Comparison of ENCODE assay signal across 2 cellular contexts in the genomic region with DNA sequence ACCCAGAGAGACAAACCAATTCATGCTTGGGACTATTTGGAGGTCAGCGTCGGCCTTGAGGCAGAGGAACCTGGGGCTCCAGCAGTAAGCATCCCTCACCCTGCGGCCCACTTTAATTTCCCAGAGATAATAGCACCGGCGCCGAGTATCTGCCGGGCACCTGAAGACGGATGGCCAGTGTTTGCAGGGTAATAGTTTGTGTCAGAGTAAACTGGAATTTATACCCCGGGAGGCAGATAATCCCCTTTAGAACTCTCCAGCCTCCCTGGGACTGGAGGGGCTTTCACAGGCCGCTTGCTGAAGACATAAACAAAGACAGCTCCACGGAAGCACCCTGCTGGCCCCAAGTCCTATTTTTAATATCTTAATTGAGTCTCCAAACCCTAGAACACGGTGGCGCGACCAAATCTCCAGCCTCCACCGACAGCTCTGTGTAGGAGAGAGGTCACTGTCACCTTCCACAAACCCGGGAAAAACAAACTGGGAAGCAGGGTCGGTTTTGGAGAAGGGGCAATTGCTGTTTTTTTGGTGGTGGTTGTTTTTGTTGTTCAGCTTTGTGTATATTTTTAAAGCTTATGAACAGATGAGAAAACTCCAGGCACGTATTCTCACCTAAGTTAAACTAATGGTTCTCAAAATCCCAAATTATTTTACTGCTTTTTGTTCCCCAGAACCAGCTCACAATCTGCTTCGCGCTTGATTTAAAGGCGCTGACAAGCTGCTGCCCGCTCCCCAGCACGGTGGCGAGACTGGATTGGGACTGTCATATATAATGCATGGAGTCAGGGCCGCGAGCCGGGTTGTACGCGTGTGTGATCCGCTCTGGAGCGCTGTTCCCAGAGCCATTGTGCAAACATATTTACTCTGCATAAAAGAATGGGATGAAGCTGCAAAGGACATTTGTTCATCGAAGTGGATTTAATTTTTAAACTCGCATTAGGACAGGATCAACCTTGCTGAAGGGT.
TF ChIP-seq lines count a peak whose summit lies in the region.

No MANE protein-coding gene starts in this region.

TF ChIP-seq in IMR-90, 13 proteins besides CTCF, POLR2A, EP300 and RAD21:
- TF ChIP-seq BHLHE40 (IDR thresholded peaks at IDR 0.05; ENCODE audit: low read depth, low read length) (no peak), NFE2L2 (IDR thresholded peaks at IDR 0.05; ENCODE audit: low read depth, low read length) (no peak), RCOR1 (IDR thresholded peaks at IDR 0.05; ENCODE audit: insufficient replicate concordance, low read length) (no peak), USF2 (IDR thresholded peaks at IDR 0.05; ENCODE audit: low read depth, low read length) (no peak), MAFK (IDR thresholded peaks at IDR 0.05; ENCODE audit: low read depth, low read length) (no peak), CEBPB (IDR thresholded peaks at IDR 0.05; ENCODE audit: low read depth, low read length) (no peak), MXI1 (IDR thresholded peaks at IDR 0.05; ENCODE audit: borderline replicate concordance, low read depth, low read length) (no peak), RFX5 (IDR thresholded peaks at IDR 0.05; ENCODE audit: low read depth, low read length) (no peak)
- TF ChIP-seq, protein P1, sequence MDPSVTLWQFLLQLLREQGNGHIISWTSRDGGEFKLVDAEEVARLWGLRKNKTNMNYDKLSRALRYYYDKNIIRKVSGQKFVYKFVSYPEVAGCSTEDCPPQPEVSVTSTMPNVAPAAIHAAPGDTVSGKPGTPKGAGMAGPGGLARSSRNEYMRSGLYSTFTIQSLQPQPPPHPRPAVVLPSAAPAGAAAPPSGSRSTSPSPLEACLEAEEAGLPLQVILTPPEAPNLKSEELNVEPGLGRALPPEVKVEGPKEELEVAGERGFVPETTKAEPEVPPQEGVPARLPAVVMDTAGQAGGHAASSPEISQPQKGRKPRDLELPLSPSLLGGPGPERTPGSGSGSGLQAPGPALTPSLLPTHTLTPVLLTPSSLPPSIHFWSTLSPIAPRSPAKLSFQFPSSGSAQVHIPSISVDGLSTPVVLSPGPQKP (IDR thresholded peaks at IDR 0.05; ENCODE audit: borderline replicate concordance, low read depth, low read length), result no peak

TF ChIP-seq in GM12878, 131 proteins besides CTCF, POLR2A, EP300 and RAD21:
- no peak for TF ChIP-seq ZZZ3 (IDR thresholded peaks at IDR 0.05; ENCODE audit: control insufficient read depth, insufficient read length, low read depth)
- TF ChIP-seq ATF3 (IDR thresholded peaks at IDR 0.05; ENCODE audit: borderline replicate concordance, extremely low read depth, low read depth, low read length), result no peak
- no peak for TF ChIP-seq RAD51 (IDR thresholded peaks at IDR 0.05)
- TF ChIP-seq, protein P2, sequence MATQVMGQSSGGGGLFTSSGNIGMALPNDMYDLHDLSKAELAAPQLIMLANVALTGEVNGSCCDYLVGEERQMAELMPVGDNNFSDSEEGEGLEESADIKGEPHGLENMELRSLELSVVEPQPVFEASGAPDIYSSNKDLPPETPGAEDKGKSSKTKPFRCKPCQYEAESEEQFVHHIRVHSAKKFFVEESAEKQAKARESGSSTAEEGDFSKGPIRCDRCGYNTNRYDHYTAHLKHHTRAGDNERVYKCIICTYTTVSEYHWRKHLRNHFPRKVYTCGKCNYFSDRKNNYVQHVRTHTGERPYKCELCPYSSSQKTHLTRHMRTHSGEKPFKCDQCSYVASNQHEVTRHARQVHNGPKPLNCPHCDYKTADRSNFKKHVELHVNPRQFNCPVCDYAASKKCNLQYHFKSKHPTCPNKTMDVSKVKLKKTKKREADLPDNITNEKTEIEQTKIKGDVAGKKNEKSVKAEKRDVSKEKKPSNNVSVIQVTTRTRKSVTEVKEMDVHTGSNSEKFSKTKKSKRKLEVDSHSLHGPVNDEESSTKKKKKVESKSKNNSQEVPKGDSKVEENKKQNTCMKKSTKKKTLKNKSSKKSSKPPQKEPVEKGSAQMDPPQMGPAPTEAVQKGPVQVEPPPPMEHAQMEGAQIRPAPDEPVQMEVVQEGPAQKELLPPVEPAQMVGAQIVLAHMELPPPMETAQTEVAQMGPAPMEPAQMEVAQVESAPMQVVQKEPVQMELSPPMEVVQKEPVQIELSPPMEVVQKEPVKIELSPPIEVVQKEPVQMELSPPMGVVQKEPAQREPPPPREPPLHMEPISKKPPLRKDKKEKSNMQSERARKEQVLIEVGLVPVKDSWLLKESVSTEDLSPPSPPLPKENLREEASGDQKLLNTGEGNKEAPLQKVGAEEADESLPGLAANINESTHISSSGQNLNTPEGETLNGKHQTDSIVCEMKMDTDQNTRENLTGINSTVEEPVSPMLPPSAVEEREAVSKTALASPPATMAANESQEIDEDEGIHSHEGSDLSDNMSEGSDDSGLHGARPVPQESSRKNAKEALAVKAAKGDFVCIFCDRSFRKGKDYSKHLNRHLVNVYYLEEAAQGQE (IDR thresholded peaks at IDR 0.05; ENCODE audit: low read depth, low read length), result no peak
- no peak for TF ChIP-seq STAT3 (IDR thresholded peaks at IDR 0.05; ENCODE audit: low read depth, low read length)
- no peak for TF ChIP-seq ZNF207 (IDR thresholded peaks at IDR 0.05; ENCODE audit: borderline replicate concordance)
- TF ChIP-seq CBX3 (IDR thresholded peaks at IDR 0.05; ENCODE audit: borderline replicate concordance, low read depth), result no peak
- no peak for TF ChIP-seq CREM (IDR thresholded peaks at IDR 0.05; ENCODE audit: low read depth)
- TF ChIP-seq TCF7 (IDR thresholded peaks at IDR 0.05; ENCODE audit: borderline replicate concordance), result no peak
- no peak for TF ChIP-seq CEBPB (IDR thresholded peaks at IDR 0.05; ENCODE audit: borderline replicate concordance in 1 of 2, low read depth in 2 of 2, low read length in 2 of 2)
- no peak for TF ChIP-seq ZNF274 (IDR thresholded peaks at IDR 0.05; ENCODE audit: insufficient read depth, insufficient read length)
- no peak for TF ChIP-seq GATAD2B (conservative IDR thresholded peaks at IDR 0.05; ENCODE audit: low read depth)
- TF ChIP-seq TCF12 (IDR thresholded peaks at IDR 0.05; ENCODE audit: low read depth, low read length), result no peak
- TF ChIP-seq SIX5 (IDR thresholded peaks at IDR 0.05; ENCODE audit: low read depth, low read length, severe bottlenecking), result no peak
- TF ChIP-seq KDM1A (IDR thresholded peaks at IDR 0.05; ENCODE audit: borderline replicate concordance), result no peak
- TF ChIP-seq TAF1 (IDR thresholded peaks at IDR 0.05; ENCODE audit: borderline replicate concordance, low read depth, low read length), result no peak
TF ChIP-seq in GM12878: peak in this region for 0.
